ENCODE assay signal across 31 cellular contexts in genomic region chr4:61405307-61405706, GRCh38.
"Had no signal": no experiment of that assay in that cellular context is flagged by ENCODE, and none has a peak within 500 bp of the region (broad histone marks: within the 10 kb centered on the region; RNA-seq: fewer than 3 reads in every experiment).

No MANE protein-coding gene starts in this region.

- H3K27me3 ChIP-seq: adrenal gland, ascending aorta, body of pancreas, brain microvascular endothelial cell, breast epithelium, cardiac muscle cell had no signal

- H3K4me1 ChIP-seq: adrenal gland, ascending aorta, body of pancreas, breast epithelium had no signal

- H3K36me3 ChIP-seq: adrenal gland, ascending aorta, brain microvascular endothelial cell, breast epithelium, cardiac muscle cell had no signal

- H3K27ac ChIP-seq: adrenal gland, ascending aorta, body of pancreas, brain microvascular endothelial cell, breast epithelium, cardiac muscle cell had no signal

- DNase-seq: activated effector memory CD4-positive, alpha-beta T cell treated with anti-CD3 and anti-CD28 coated beads, Interleukin-2, amount 50 U/mL, for 16 hours; activated effector memory CD4-positive, alpha-beta T cell treated with Interleukin-2 at 50 U/mL for 16 hours; activated gamma-delta T cell; activated gamma-delta T cell treated with Interleukin-2 at 50 U/mL for 16 hours; activated naive CD4-positive, alpha-beta T cell; activated naive CD4-positive, alpha-beta T cell treated with anti-CD3 and anti-CD28 coated beads for 36 hours; activated naive CD4-positive, alpha-beta T cell treated with anti-CD3 and anti-CD28 coated beads, Interleukin-2, amount 10 ng/mL, durations not matched to agents 7 days and 5 days; activated naive CD4-positive, alpha-beta T cell treated with anti-CD3 and anti-CD28 coated beads, Interleukin-2, amount 50 U/mL, for 16 hours; activated naive CD4-positive, alpha-beta T cell treated with Interleukin-2 at 50 U/mL for 16 hours; activated naive CD8-positive, alpha-beta T cell treated with anti-CD3 and anti-CD28 coated beads for 36 hours; activated naive CD8-positive, alpha-beta T cell treated with anti-CD3 and anti-CD28 coated beads, Interleukin-2, amount 10 ng/mL, durations not matched to agents 7 days and 5 days; activated naive CD8-positive, alpha-beta T cell treated with anti-CD3 and anti-CD28 coated beads, Interleukin-2, amount 50 U/mL, for 24 hours; activated T-cell treated with anti-CD3 and anti-CD28 coated beads, Interleukin-2, amount 50 U/mL, for 24 hours; activated T-cell treated with anti-CD3 and anti-CD28 coated beads, Interleukin-2, amount 50 U/mL, for 4 hours; activated T-cell treated with anti-CD3 and anti-CD28 coated beads, Interleukin-2, amount 50 U/mL, for 48 hours; activated T-cell treated with anti-CD3 and anti-CD28 coated beads, Interleukin-2, amount 50 U/mL, for 72 hours; adrenal gland; amniotic stem cell; amygdala; anterior cingulate cortex; aorta; body of pancreas; brain microvascular endothelial cell; caudate nucleus; central memory CD4-positive, alpha-beta T cell; cerebellar nuclear complex had no signal

- H3K4me3 ChIP-seq: adrenal gland, ascending aorta, body of pancreas, breast epithelium, cardiac muscle cell had no signal

- H3K9me3 ChIP-seq: adrenal gland, ascending aorta, body of pancreas, breast epithelium had no signal

- ATAC-seq: activated naive CD4-positive, alpha-beta T cell treated with anti-CD3 and anti-CD28 coated beads, Interleukin-2, amount 50 U/mL, for 72 hours; activated naive CD8-positive, alpha-beta T cell treated with anti-CD3 and anti-CD28 coated beads, Interleukin-2, amount 50 U/mL, for 24 hours; activated T-cell treated with anti-CD3 and anti-CD28 coated beads, Interleukin-2, amount 50 U/mL, for 4 hours; activated T-cell treated with anti-CD3 and anti-CD28 coated beads, Interleukin-2, amount 50 U/mL, for 72 hours; activated T-helper 17 cell treated with anti-CD3 and anti-CD28 coated beads, Interleukin-2, amount 50 U/mL, for 72 hours; body of pancreas had no signal
